Comparison of ENCODE assay signal across 1 cellular context in genomic region chr4:139176299-139177048, GRCh38.
A peak's percentile ranks its signal among the peaks of the same experiment; 100 is the strongest.
TF ChIP-seq lines count a peak whose summit lies in the region.

No MANE protein-coding gene starts in this region.

TF ChIP-seq in K562, 482 proteins besides CTCF, POLR2A, EP300 and RAD21 (continued from another document and continues in another):
- TF ChIP-seq GMEB1 (CRISPR knock-in tag; IDR thresholded peaks at IDR 0.05) (no peak), KLF10 (CRISPR knock-in tag; IDR thresholded peaks at IDR 0.05) (no peak), ZNF408 (CRISPR knock-in tag; IDR thresholded peaks at IDR 0.05; ENCODE audit: low read depth) (no peak), TAL1 (IDR thresholded peaks at IDR 0.05) (no peak), ZNF449 (CRISPR knock-in tag; IDR thresholded peaks at IDR 0.05) (no peak), ARID3B (CRISPR knock-in tag; IDR thresholded peaks at IDR 0.05; ENCODE audit: borderline replicate concordance) (no peak), NFE2L1 (tag; IDR thresholded peaks at IDR 0.05; ENCODE audit: borderline replicate concordance, low read depth) (no peak), ZFPM2 (CRISPR knock-in tag; IDR thresholded peaks at IDR 0.05) (no peak), POLR2AphosphoS5 (IDR thresholded peaks at IDR 0.05; ENCODE audit: control insufficient read depth, insufficient read depth, low read depth, low read length) (peak; percentile 54; the same call in 1 of the 2 replicates), ETV1 (tag; conservative IDR thresholded peaks at IDR 0.05; ENCODE audit: low read depth) (peak; percentile 11; the same call in 1 of the 2 replicates), ZNF280B (CRISPR knock-in tag; IDR thresholded peaks at IDR 0.05) (no peak), ZNF143 (CRISPR knock-in tag; IDR thresholded peaks at IDR 0.05) (no peak), ZNF184 (CRISPR knock-in tag; IDR thresholded peaks at IDR 0.05) (no peak), HNRNPUL1 (IDR thresholded peaks at IDR 0.05; ENCODE audit: low read length) (no peak), ILF3 (IDR thresholded peaks at IDR 0.05; ENCODE audit: borderline replicate concordance) (no peak; the same call in 1 of the 2 replicates), CHD7 (IDR thresholded peaks at IDR 0.05; ENCODE audit: low read depth, low read length) (no peak), ZNF253 (CRISPR knock-in tag; conservative IDR thresholded peaks at IDR 0.05) (no peak), HLTF (IDR thresholded peaks at IDR 0.05) (no peak), L3MBTL2 (IDR thresholded peaks at IDR 0.05) (no peak), ARID3A (IDR thresholded peaks at IDR 0.05; ENCODE audit: borderline replicate concordance, low read depth, low read length) (no peak), ERF (CRISPR knock-in tag; IDR thresholded peaks at IDR 0.05) (no peak), NBN (IDR thresholded peaks at IDR 0.05; ENCODE audit: low read depth) (no peak), ZNF316 (IDR thresholded peaks at IDR 0.05) (peak; percentile 59), YY1 (IDR thresholded peaks at IDR 0.05; ENCODE audit: borderline replicate concordance in 1 of 3, control insufficient read depth in 1 of 3, extremely low read depth in 1 of 3, insufficient read depth in 3 of 3, insufficient read length in 1 of 3, insufficient replicate concordance in 2 of 3, low read depth in 1 of 3, low read length in 2 of 3) (peak in 2 of 3 experiments; percentile 11 to 53), GABPA (tag; conservative IDR thresholded peaks at IDR 0.05; ENCODE audit: low read depth) (peak; percentile 61), XRCC3 (IDR thresholded peaks at IDR 0.05) (no peak), ETV6 (IDR thresholded peaks at IDR 0.05; ENCODE audit: borderline replicate concordance in 1 of 2, low read depth in 2 of 2, low read length in 1 of 2) (no peak), ETV6 (CRISPR knock-in tag; IDR thresholded peaks at IDR 0.05; ENCODE audit: borderline replicate concordance) (no peak), ZSCAN29 (IDR thresholded peaks at IDR 0.05) (no peak), ZFP36 (IDR thresholded peaks at IDR 0.05; ENCODE audit: low read depth, low read length, partially characterized antibody) (no peak), SMAD3 (CRISPR knock-in tag; conservative IDR thresholded peaks at IDR 0.05) (no peak), ZBED1 (IDR thresholded peaks at IDR 0.05) (peak; percentile 97), SMARCA4 (IDR thresholded peaks at IDR 0.05) (0 out of 2 replicates have a peak, but pooled peaks have one; percentile 34), MBD2 (IDR thresholded peaks at IDR 0.05; ENCODE audit: borderline replicate concordance, low read depth) (peak; percentile 12; the same call in 1 of the 2 replicates), AFF1 (IDR thresholded peaks at IDR 0.05; ENCODE audit: low read depth in 1 of 2, partially characterized antibody in 2 of 2) (no peak), NCOA1 (IDR thresholded peaks at IDR 0.05; ENCODE audit: low read depth) (no peak), MEF2A (IDR thresholded peaks at IDR 0.05; ENCODE audit: control insufficient read depth, low read depth, low read length) (no peak), GATA2 (CRISPR knock-in tag; IDR thresholded peaks at IDR 0.05) (no peak)
